Comparison of ENCODE assay signal across 8 cellular contexts in the genomic region with DNA sequence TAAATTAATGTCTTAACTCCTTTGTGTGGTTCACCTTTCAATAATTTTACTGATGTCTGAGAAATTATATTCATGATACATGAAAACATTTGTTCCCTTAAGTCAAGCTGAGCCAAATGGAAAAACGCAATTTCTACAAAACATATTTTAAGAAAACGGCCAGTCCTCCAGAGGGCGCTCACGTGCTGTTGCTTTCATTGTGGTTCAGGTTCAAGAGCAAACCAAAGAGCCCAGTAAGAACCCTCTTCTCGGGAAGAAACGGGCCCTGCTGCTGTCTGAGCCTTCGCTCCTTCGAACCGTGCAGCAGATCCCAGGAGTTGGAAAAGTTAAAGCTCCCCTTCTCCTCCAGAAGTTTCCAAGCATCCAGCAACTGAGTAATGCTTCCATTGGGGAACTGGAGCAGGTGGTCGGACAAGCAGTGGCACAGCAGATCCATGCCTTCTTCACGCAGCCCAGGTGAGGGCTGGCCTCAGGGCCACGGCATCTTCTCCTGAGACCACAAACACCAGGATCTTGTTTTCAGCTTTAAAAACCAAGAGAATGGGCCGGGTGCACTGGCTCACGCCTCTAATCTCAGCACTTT. TPM values are rescaled to one million over a fixed set of nuclear protein-coding genes. Genes with fewer than 3 reads are reported as not detected.
DNase-seq lines count a peak whose midpoint lies in the region; ATAC-seq and FAIRE-seq lines count a peak whose summit lies in the region.

No MANE protein-coding gene starts in this region.

- no peak overlapping the region for H3K4me3 ChIP-seq in small intestine (ENCODE audit: low read depth in 1 of 2, low read length in 2 of 2)

- CTCF ChIA-PET in T-cell (lab: Charles Lee) = interaction anchor here (0.6 to 1.5 kb wide), 6 partner anchors 61 to 201 kb away, joined by 3 to 5 read pairs (median 4); no protein-coding TSS in a partner anchor

- FAIRE-seq in small intestine (lab: Jason Lieb, UNC) = no peak

- H3K27ac Mint-ChIP-seq in T-cell = no peak overlapping the region

- no peak for ATAC-seq in T-cell (replicated peaks in 1 of 4)
- no peak for ATAC-seq in HG02884 (IDR thresholded peaks at IDR 0.05; ENCODE audit: unreplicated experiment)
- ATAC-seq in HG02642 (IDR thresholded peaks at IDR 0.05; ENCODE audit: poor library complexity, unreplicated experiment) = no peak

- no peaks in the 10 kb centered on the region for H3K27me3 Mint-ChIP-seq in T-cell

- POLR2A ChIA-PET in T-cell (lab: Charles Lee) = no interaction called here

- peaks cover 2 to 3% of the 10 kb centered on the region in 2 donors for H3K36me3 ChIP-seq in small intestine (ENCODE audit: control insufficient read depth in 2 of 2, insufficient read depth in 2 of 2, low read length in 2 of 2)

- 29 to 45% (median 44%) methylated on average over 14 of the region's 14 CpGs for WGBS in small intestine, 3 donors

- no peaks in the 10 kb centered on the region for H3K9me3 ChIP-seq in small intestine (ENCODE audit: control insufficient read depth, low read depth)

- H3K27ac ChIP-seq in small intestine (ENCODE audit: low read depth in 1 of 2, low read length in 1 of 2) = peak overlapping the region in 1 of 2 donors; percentile 8

- no peaks in the 10 kb centered on the region for H3K27me3 ChIP-seq in small intestine (ENCODE audit: control insufficient read depth in 2 of 2, insufficient read depth in 2 of 2, low read length in 2 of 2)

- H3K4me3 Mint-ChIP-seq in T-cell = no peak overlapping the region

- no peaks in the 10 kb centered on the region for H3K36me3 Mint-ChIP-seq in T-cell

- peaks cover 0 to 3% of the 10 kb centered on the region in 2 donors for H3K4me1 ChIP-seq in small intestine (ENCODE audit: control insufficient read depth in 2 of 2, insufficient read depth in 1 of 2, low read depth in 1 of 2, low read length in 1 of 2)

- DNase-seq in GM04504 (ENCODE audit: low read depth) = peak; percentile 14
- peak; percentile 44 for DNase-seq in NCI-H1105 (lab: John Stamatoyannopoulos, UW)
- peak; percentile 20 to 73 (median 59) for DNase-seq in T-cell
- peak; percentile 56 for DNase-seq in amniotic stem cell (lab: John Stamatoyannopoulos, UW)
- DNase-seq in hepatic stellate cell (ENCODE audit: low spot score) = peak; percentile 61
- DNase-seq in small intestine = peak; percentile 73

- H3K4me1 Mint-ChIP-seq in T-cell = peaks cover 5 to 14% (median 11%) of the 10 kb centered on the region in 3 donors

- no peaks in the 10 kb centered on the region for H3K9me3 Mint-ChIP-seq in T-cell

RNA-seq across cellular contexts. Expression of a gene that starts 4.3 kb away (rescaled TPM):
- total RNA-seq in T-cell = 1 to 10 TPM; 1.1 to 3.2 (median 1.7) TPM
- 1 to 10 TPM in 1 of 3 donors, under 1 TPM in 2; 0.67 to 3.5 (median 0.81) TPM for polyA plus RNA-seq in small intestine

RNA-seq across cellular contexts. Expression of a gene that starts 4.6 kb away (rescaled TPM):
- 10 to 100 TPM in 3 of 5 donors, 1 to 10 TPM in 2; 8.1 to 19.9 (median 16.6) TPM for total RNA-seq in T-cell
- 1 to 10 TPM; 3.5 to 9.0 (median 3.6) TPM for polyA plus RNA-seq in small intestine

Comparison
In these comparisons a context has a peak if more than half of its experiments do, and no peak if none do; other contexts are left out.
1. DNase-seq: peak in every context shown above with its lines; median percentile 73 in small intestine; 61 in hepatic stellate cell; 59 in T-cell; 56 in amniotic stem cell; 44 in NCI-H1105; 14 in GM04504.